22 cellular contexts compared by ENCODE assay signal in the genomic region with DNA sequence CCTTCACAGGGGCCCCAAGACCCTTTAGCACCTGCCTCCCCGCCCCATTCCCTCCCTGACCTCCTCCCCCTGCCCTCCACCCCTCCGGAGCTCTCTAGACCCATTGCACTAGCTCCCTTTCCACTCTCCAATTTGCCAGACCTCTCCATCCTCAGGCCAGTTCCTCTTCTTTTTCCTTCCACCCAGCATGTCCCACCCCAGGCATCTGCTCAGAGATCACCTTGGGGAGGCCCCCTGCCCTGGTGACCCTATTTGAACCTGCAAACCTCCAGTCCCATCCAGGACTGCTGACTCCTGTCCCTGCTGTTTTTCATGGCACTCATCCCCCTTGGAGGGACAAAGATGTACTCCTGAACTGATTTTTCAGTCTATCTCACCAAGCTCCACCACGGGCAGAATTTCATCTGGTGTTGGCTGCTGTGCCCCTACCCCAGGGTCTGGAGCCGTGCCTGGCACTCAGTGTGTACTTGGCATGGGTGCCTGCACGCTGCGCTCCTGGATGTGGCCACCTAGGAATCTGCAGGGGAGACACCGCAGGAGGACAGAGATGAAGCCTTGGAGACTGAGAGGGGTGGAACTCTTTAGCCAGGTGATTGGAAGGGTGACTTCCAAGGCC.
"Had no signal": no experiment of that assay in that cellular context is flagged by ENCODE, and none has a peak within 500 bp of the region (broad histone marks: within the 10 kb centered on the region; RNA-seq: fewer than 3 reads in every experiment).

No MANE protein-coding gene starts in this region.

- ATAC-seq: heart left ventricle, left colon, SK-N-SH treated with all-trans-retinoic acid at 6 μM for 48 hours, WTC11 had no signal

- H3K4me1 Mint-ChIP-seq: immature natural killer cell, mesothelial cell of epicardium, naive B cell had no signal

- H3K4me1 ChIP-seq: heart left ventricle, right atrium auricular region had no signal

- H3K27me3 Mint-ChIP-seq: stimulated activated naive CD8-positive, alpha-beta T cell treated with anti-CD3 and anti-CD28 coated beads, Interleukin-15, Interleukin-2, amounts not matched to agents 100 ng/mL and 50 ng/mL, for 24 hours had no signal

- H3K4me3 ChIP-seq: heart left ventricle, right atrium auricular region, thoracic aorta had no signal

- H3K36me3 Mint-ChIP-seq: mesothelial cell of epicardium, WTC11 had no signal

- H3K9me3 ChIP-seq: heart left ventricle, right atrium auricular region, thoracic aorta had no signal

- H3K27ac Mint-ChIP-seq: immature natural killer cell; mesothelial cell of epicardium; stimulated activated naive CD8-positive, alpha-beta T cell treated with anti-CD3 and anti-CD28 coated beads, Interleukin-15, Interleukin-2, amounts not matched to agents 100 ng/mL and 50 ng/mL, for 24 hours; WTC11 had no signal

- H3K4me3 Mint-ChIP-seq: immature natural killer cell; mesothelial cell of epicardium; naive B cell; stimulated activated naive CD8-positive, alpha-beta T cell treated with anti-CD3 and anti-CD28 coated beads, Interleukin-15, Interleukin-2, amounts not matched to agents 100 ng/mL and 50 ng/mL, for 24 hours; WTC11 had no signal

- H3K27ac ChIP-seq: heart left ventricle, right atrium auricular region, thoracic aorta had no signal

- DNase-seq: activated CD4-positive, alpha-beta T cell treated with anti-CD3 and anti-CD28 coated beads for 1 hour; activated CD4-positive, alpha-beta T cell treated with anti-CD3 and anti-CD28 coated beads, Interleukin-2, amount 50 U/mL, for 1 hour; activated CD8-positive, alpha-beta memory T cell treated with anti-CD3 and anti-CD28 coated beads for 24 hours; activated naive CD4-positive, alpha-beta T cell treated with Interleukin-2 at 50 U/mL for 16 hours; amniotic stem cell; caudate nucleus; heart left ventricle; hypothalamus; immature natural killer cell; kidney; left colon; mammary epithelial cell; naive B cell; stimulated activated CD4-positive, alpha-beta T cell treated with anti-CD3 and anti-CD28 coated beads, Interleukin-2, amount 100 ng/mL, for 48 hours; T-helper 2 cell; trophoblast cell had no signal

- H3K9me3 Mint-ChIP-seq: mesothelial cell of epicardium; stimulated activated naive CD8-positive, alpha-beta T cell treated with anti-CD3 and anti-CD28 coated beads, Interleukin-15, Interleukin-2, amounts not matched to agents 100 ng/mL and 50 ng/mL, for 24 hours; WTC11 had no signal

- H3K36me3 ChIP-seq: right atrium auricular region, thoracic aorta had no signal

- H3K27me3 ChIP-seq: heart left ventricle, right atrium auricular region had no signal
